1 cellular context compared by ENCODE assay signal in genomic region chr18:3675994-3676393, GRCh38.
TF ChIP-seq lines count a peak whose summit lies in the region.

No MANE protein-coding gene starts in this region.

TF ChIP-seq in K562, 482 proteins besides CTCF, POLR2A, EP300 and RAD21 (continued from another document):
- no peak for TF ChIP-seq ZNF785 (CRISPR knock-in tag; IDR thresholded peaks at IDR 0.05)
- TF ChIP-seq UBTF (IDR thresholded peaks at IDR 0.05; ENCODE audit: borderline replicate concordance in 1 of 2, low read depth in 2 of 2, low read length in 2 of 2) = no peak
- no peak for TF ChIP-seq ZNF75A (CRISPR knock-in tag; IDR thresholded peaks at IDR 0.05)
- TF ChIP-seq ZBTB7A (IDR thresholded peaks at IDR 0.05; ENCODE audit: borderline replicate concordance, control insufficient read depth, low read depth, low read length) = no peak
- no peak for TF ChIP-seq TARDBP (IDR thresholded peaks at IDR 0.05)
- TF ChIP-seq SAFB2 (IDR thresholded peaks at IDR 0.05; ENCODE audit: borderline replicate concordance, low read depth, low read length, severe bottlenecking) = no peak
- no peak for TF ChIP-seq NCOA6 (IDR thresholded peaks at IDR 0.05)
- no peak for TF ChIP-seq ZEB2 (IDR thresholded peaks at IDR 0.05)
- no peak for TF ChIP-seq ZNF197 (CRISPR knock-in tag; IDR thresholded peaks at IDR 0.05; ENCODE audit: low read depth)
- no peak for TF ChIP-seq KAT2B (IDR thresholded peaks at IDR 0.05; ENCODE audit: low read depth, low read length)
- no peak for TF ChIP-seq RB1 (IDR thresholded peaks at IDR 0.05; ENCODE audit: low read depth)
- no peak for TF ChIP-seq ZBTB1 (CRISPR knock-in tag; IDR thresholded peaks at IDR 0.05; ENCODE audit: borderline replicate concordance, low read depth)
- TF ChIP-seq L3MBTL2 (IDR thresholded peaks at IDR 0.05) = peak; percentile 62; the same call in 1 of the 2 replicates
- peak; percentile 22; the same call in 1 of the 2 replicates for TF ChIP-seq CREM (IDR thresholded peaks at IDR 0.05; ENCODE audit: low read depth)
- no peak for TF ChIP-seq MAFK (IDR thresholded peaks at IDR 0.05; ENCODE audit: low read length)
- TF ChIP-seq ZNF12 (CRISPR knock-in tag; IDR thresholded peaks at IDR 0.05) = no peak
- no peak for TF ChIP-seq XRCC3 (IDR thresholded peaks at IDR 0.05)
- TF ChIP-seq ZNF592 (IDR thresholded peaks at IDR 0.05) = peak; percentile 89
- peak; percentile 24 to 42; a peak in 2 of 4 replicates for TF ChIP-seq NRF1 (conservative IDR thresholded peaks at IDR 0.05 in 1 of 2, IDR thresholded peaks at IDR 0.05 in 1 of 2)
- TF ChIP-seq CGGBP1 (CRISPR knock-in tag; IDR thresholded peaks at IDR 0.05) = no peak
- TF ChIP-seq SMARCA5 (IDR thresholded peaks at IDR 0.05) = no peak
- TF ChIP-seq RFX1 (IDR thresholded peaks at IDR 0.05) = no peak
- TF ChIP-seq MGA (IDR thresholded peaks at IDR 0.05) = peak; percentile 58; the same call in 1 of the 2 replicates
TF ChIP-seq in K562: peak in this region for 35.
